In genomic region chr4:88533088-88533790, GRCh38 we compare ENCODE assay signal across 18 cellular contexts. TPM values are rescaled to one million over a fixed set of nuclear protein-coding genes. Genes with fewer than 3 reads are reported as not detected.
DNase-seq lines count a peak whose midpoint lies in the region; TF ChIP-seq lines count a peak whose summit lies in the region.
"Had no signal": no experiment of that assay in that cellular context is flagged by ENCODE, and none has a peak within 500 bp of the region (broad histone marks: within the 10 kb centered on the region; RNA-seq: fewer than 3 reads in every experiment).

No MANE protein-coding gene starts in this region.

- H3K36me3 Mint-ChIP-seq in CD14-positive monocyte, result no peaks in the 10 kb centered on the region
- H3K36me3 Mint-ChIP-seq: activated CD4-positive, alpha-beta memory T cell treated with anti-CD3 and anti-CD28 coated beads for 36 hours; mesothelial cell of epicardium had no signal

- no peaks in the 10 kb centered on the region for H3K9me3 ChIP-seq in HUES48 (ENCODE audit: control insufficient read depth, insufficient read depth, low read length)
- H3K9me3 ChIP-seq: body of pancreas, psoas muscle, tibial nerve had no signal

- peak overlapping the region; percentile 66 for H3K4me3 ChIP-seq in ACC112 (ENCODE audit: low read depth, low read length)
- H3K4me3 ChIP-seq in HUES48 (ENCODE audit: low read depth, low read length), result peak overlapping the region; percentile 48
- H3K4me3 ChIP-seq: body of pancreas, psoas muscle, tibial nerve had no signal

- H3K27me3 ChIP-seq in ACC112 (ENCODE audit: insufficient read depth, low read length) (no peaks in the 10 kb centered on the region), HUES48 (ENCODE audit: control insufficient read depth, insufficient read depth, low read length) (no peaks in the 10 kb centered on the region)
- H3K27me3 ChIP-seq: body of pancreas, tibial nerve had no signal

- peak overlapping the region; percentile 53 for H2AFZ ChIP-seq in ACC112 (ENCODE audit: low read length, unreplicated experiment)

- TF ChIP-seq CTCF in CD14-positive monocyte (IDR thresholded peaks at IDR 0.05), result no peak

- peak; percentile 8 for DNase-seq in astrocyte of the hippocampus (ENCODE audit: low read depth, low spot score)
- peak in 24 of 42 donors; percentile 8 to 68 (median 34) for DNase-seq in head of caudate nucleus
- DNase-seq in NCI-H510A treated with DMSO at 0.1 percent for 48 hours (lab: John Stamatoyannopoulos, UW), result no peak
- no peak for DNase-seq in CD14-positive monocyte (ENCODE audit: low spot score)
- no peak for DNase-seq in superior temporal gyrus (ENCODE audit: extremely low spot score)
- no peak for DNase-seq in activated T-cell treated with anti-CD3 and anti-CD28 coated beads, Interleukin-2, amount 50 U/mL, for 48 hours
- DNase-seq: activated CD4-positive, alpha-beta memory T cell treated with anti-CD3 and anti-CD28 coated beads for 36 hours; activated effector memory CD4-positive, alpha-beta T cell treated with Interleukin-2 at 50 U/mL for 16 hours; body of pancreas; hypothalamus; NCI-H1417; psoas muscle; stimulated activated CD8-positive, alpha-beta memory T cell treated with anti-CD3 and anti-CD28 coated beads, Interleukin-4, amount 100 ng/mL, for 48 hours had no signal

- no peaks in the 10 kb centered on the region for H3K36me3 ChIP-seq in ACC112 (ENCODE audit: insufficient read depth, low read length)
- H3K36me3 ChIP-seq in HUES48 (ENCODE audit: control insufficient read depth, insufficient read depth, low read length), result no peaks in the 10 kb centered on the region
- H3K36me3 ChIP-seq: tibial nerve had no signal

- peak overlapping the region; percentile 39; the same call in 1 of the 2 replicates for H3K9ac ChIP-seq in HUES48 (ENCODE audit: low read depth, low read length)

- H3K27me3 Mint-ChIP-seq in CD14-positive monocyte (ENCODE audit: low read depth in 3 of 3), result peaks cover 0 to 2% (median 0%) of the 10 kb centered on the region in 3 donors
- H3K27me3 Mint-ChIP-seq: activated CD4-positive, alpha-beta memory T cell treated with anti-CD3 and anti-CD28 coated beads for 36 hours had no signal

- no peak overlapping the region for H3K4me3 Mint-ChIP-seq in CD14-positive monocyte
- H3K4me3 Mint-ChIP-seq: activated CD4-positive, alpha-beta memory T cell treated with anti-CD3 and anti-CD28 coated beads for 36 hours; mesothelial cell of epicardium; T-helper 2 cell treated with Interferon-gamma antibody and Interleukin-4, amounts not matched to agents 5 μg/mL and 100 μg/mL, for 36 hours had no signal

- no peaks in the 10 kb centered on the region for H3K79me2 ChIP-seq in ACC112 (ENCODE audit: control insufficient read depth, insufficient read depth, low read length, unreplicated experiment)

- intact Hi-C loops in head of caudate nucleus (cut with DNase I), result no loop called here
- intact Hi-C loops in CD14-positive monocyte (cut with micrococcal nuclease), result no loop called here

- H3K27ac ChIP-seq in ACC112 (ENCODE audit: low read depth, low read length) (peak overlapping the region; percentile 99), HUES48 (ENCODE audit: low read depth, low read length) (peak overlapping the region; percentile 97)
- H3K27ac ChIP-seq: body of pancreas, psoas muscle had no signal

- H3K4me1 ChIP-seq in ACC112 (ENCODE audit: control insufficient read depth, insufficient read depth, low read length, unreplicated experiment) (peaks cover 43% of the 10 kb centered on the region), HUES48 (ENCODE audit: control insufficient read depth, insufficient read depth, low read length) (peaks cover 29% of the 10 kb centered on the region)
- H3K4me1 ChIP-seq: body of pancreas, psoas muscle, tibial nerve had no signal

- no peaks in the 10 kb centered on the region for H3K4me1 Mint-ChIP-seq in CD14-positive monocyte

- H3K9me3 Mint-ChIP-seq in CD14-positive monocyte, result peaks cover 0 to 2% (median 0%) of the 10 kb centered on the region in 7 donors
- H3K9me3 Mint-ChIP-seq: activated CD4-positive, alpha-beta memory T cell treated with anti-CD3 and anti-CD28 coated beads for 36 hours; mesothelial cell of epicardium; T-helper 2 cell treated with Interferon-gamma antibody and Interleukin-4, amounts not matched to agents 5 μg/mL and 100 μg/mL, for 36 hours had no signal

- no peak overlapping the region for H3K27ac Mint-ChIP-seq in CD14-positive monocyte
- H3K27ac Mint-ChIP-seq: activated CD4-positive, alpha-beta memory T cell treated with anti-CD3 and anti-CD28 coated beads for 36 hours; mesothelial cell of epicardium; T-helper 2 cell treated with Interferon-gamma antibody and Interleukin-4, amounts not matched to agents 5 μg/mL and 100 μg/mL, for 36 hours had no signal

RNA-seq across cellular contexts. Expression of gene PYURF, which starts 9.7 kb away (rescaled TPM):
- 100 to 1,000 TPM; 220 to 227 TPM for polyA plus RNA-seq in CD14-positive monocyte

RNA-seq across cellular contexts. Expression of gene HERC3, which starts 59.0 kb away (rescaled TPM):
- polyA plus RNA-seq in CD14-positive monocyte, result 10 to 100 TPM; 30.5 to 36.7 TPM

Comparison
In these comparisons a context has a peak if more than half of its experiments do, and no peak if none do; other contexts are left out.
1. DNase-seq: peak in astrocyte of the hippocampus (single experiment) and head of caudate nucleus (24 of 42); none in NCI-H510A treated with DMSO at 0.1 percent for 48 hours (single experiment), CD14-positive monocyte (single experiment), superior temporal gyrus (single experiment) and activated T-cell treated with anti-CD3 and anti-CD28 coated beads, Interleukin-2, amount 50 U/mL, for 48 hours (0 of 2).